In the genomic region with DNA sequence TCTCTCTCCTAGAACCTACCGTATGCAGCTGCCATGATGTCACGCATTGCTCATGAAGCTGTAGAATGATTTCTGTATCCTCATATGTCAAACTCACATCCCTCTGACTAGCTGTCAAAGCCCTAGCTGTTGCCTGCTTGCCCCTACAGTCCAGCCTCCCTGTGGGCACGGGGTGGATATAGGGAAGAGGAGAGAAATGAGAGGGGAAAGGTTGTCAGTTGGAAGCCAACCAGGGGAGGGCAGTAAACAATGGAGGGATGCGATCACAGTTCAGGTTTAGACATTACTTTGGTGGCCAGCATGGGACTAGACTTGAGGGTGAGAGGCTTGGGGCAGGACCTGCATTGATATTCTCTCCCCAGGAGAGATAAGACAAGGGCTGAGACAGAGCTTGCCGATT, we compare ENCODE assay signal across 35 cellular contexts. TPM values are rescaled to one million over a fixed set of nuclear protein-coding genes. Genes with fewer than 3 reads are reported as not detected.
DNase-seq lines count a peak whose midpoint lies in the region; ATAC-seq and TF ChIP-seq lines count a peak whose summit lies in the region.
"Had no signal": no experiment of that assay in that cellular context is flagged by ENCODE, and none has a peak within 500 bp of the region (broad histone marks: within the 10 kb centered on the region; RNA-seq: fewer than 3 reads in every experiment).

No MANE protein-coding gene starts in this region.

- H3K4me3 Mint-ChIP-seq in H9 (no peak overlapping the region), endothelial cell (ENCODE audit: unreplicated experiment) (no peak overlapping the region)
- H3K4me3 Mint-ChIP-seq: activated naive CD8-positive, alpha-beta T cell treated with anti-CD3 and anti-CD28 coated beads, Interleukin-2, amount 10 ng/mL, durations not matched to agents 7 days and 5 days; B cell; CD8-positive, alpha-beta memory T cell had no signal

- H3K4me3 ChIP-seq in A673 (ENCODE audit: low read depth, low read length, poor library complexity, severe bottlenecking): no peak overlapping the region
- no peak overlapping the region for H3K4me3 ChIP-seq in iPS-20b (ENCODE audit: low read length)
- H3K4me3 ChIP-seq: cardiac muscle cell, GM12878, SJSA1, stomach had no signal

- H3T11ph ChIP-seq in H9 (ENCODE audit: low read length): no peak overlapping the region

- H3K23ac ChIP-seq in H9 (ENCODE audit: insufficient read length, low read depth, low read length): no peak overlapping the region

- no peaks in the 10 kb centered on the region for H3K79me1 ChIP-seq in H9 (ENCODE audit: insufficient read depth, low read depth, low read length, poor library complexity, severe bottlenecking)

- H3K4me1 ChIP-seq in A673 (ENCODE audit: insufficient read depth, low read length, poor library complexity, severe bottlenecking) (peaks cover under 1% of the 10 kb centered on the region), H9 (ENCODE audit: insufficient read depth, low read length) (peaks cover 2% of the 10 kb centered on the region; the same call in 1 of the 2 replicates), iPS-20b (ENCODE audit: insufficient read depth, low read length) (peaks cover 26% of the 10 kb centered on the region)

- H2BK20ac ChIP-seq in H9 (ENCODE audit: low read depth, low read length, poor library complexity, severe bottlenecking): no peak overlapping the region

- no TSS peak for BruUV-seq in A673 (replicated peaks; lab: Mats Ljungman, UMichigan)

- H2BK12ac ChIP-seq in H9 (ENCODE audit: insufficient read length, low read depth, low read length): no peak overlapping the region

- POLR2A ChIA-PET in A673 (lab: Charles Lee; ENCODE audit: low non-redundant PET): no interaction called here

- H2BK15ac ChIP-seq in H9 (ENCODE audit: low read depth, low read length): no peak overlapping the region

- no peak overlapping the region for H2AFZ ChIP-seq in H9 (ENCODE audit: low read length)

- no peak overlapping the region for H4K5ac ChIP-seq in H9 (ENCODE audit: insufficient read length, low read depth, low read length)

- no peak overlapping the region for H3K4me2 ChIP-seq in H9 (ENCODE audit: insufficient read depth, insufficient read length, low read length)

- no peak overlapping the region for H4K8ac ChIP-seq in H9 (replicated peaks; ENCODE audit: insufficient read length, low read depth, low read length)

- no peak overlapping the region for H2BK120ac ChIP-seq in H9 (ENCODE audit: low read depth, low read length, poor library complexity, severe bottlenecking)

- no peak overlapping the region for H3K14ac ChIP-seq in H9 (ENCODE audit: insufficient read depth, low read length)

- DNase-seq in A673 (ENCODE audit: low spot score) (peak; percentile 11), H9 (peak; percentile 54), SK-N-DZ (ENCODE audit: low spot score) (peak; percentile 30), endothelial cell (ENCODE audit: low spot score) (no peak), sciatic nerve (ENCODE audit: low spot score) (no peak), middle frontal gyrus (ENCODE audit: extremely low spot score, low spot score) (no peak), RPMI8226 (no peak)
- DNase-seq: activated CD4-positive, alpha-beta T cell treated with anti-CD3 and anti-CD28 coated beads, Interleukin-2, amount 50 U/mL, for 48 hours; activated CD4-positive, CD25-positive, alpha-beta regulatory T cell treated with anti-CD3 and anti-CD28 coated beads, Interleukin-2, amount 50 U/mL, for 72 hours; activated gamma-delta T cell treated with Interleukin-2 at 50 U/mL for 16 hours; activated naive CD8-positive, alpha-beta T cell treated with anti-CD3 and anti-CD28 coated beads, Interleukin-2, amount 10 ng/mL, durations not matched to agents 7 days and 5 days; activated T-cell treated with anti-CD3 and anti-CD28 coated beads, Interleukin-2, amount 50 U/mL, for 48 hours; CD8-positive, alpha-beta memory T cell; DMS 273 treated with DMSO at 0.1 percent for 48 hours; hypothalamus; islet precursor cell; KG1; left ventricle myocardium inferior; mesenchymal stem cell; MM.1S; NCI-H1105 treated with DMSO at 0.1 percent for 48 hours; NCI-H2029; NCI-H226; NCI-H526 treated with DMSO at 0.1 percent for 48 hours; stimulated activated CD4-positive, alpha-beta T cell treated with anti-CD3 and anti-CD28 coated beads, Interleukin-4, amount 100 ng/mL, for 1 hour; stomach; T-helper 1 cell had no signal

- ATAC-seq in sciatic nerve: no peak
- ATAC-seq: GM12878, HCT116 had no signal

- H3K9me3 Mint-ChIP-seq in H9 (peaks cover 3% of the 10 kb centered on the region in 2 experiments; a peak in 2 of 5 replicates), endothelial cell (ENCODE audit: unreplicated experiment) (no peaks in the 10 kb centered on the region)
- H3K9me3 Mint-ChIP-seq: activated naive CD8-positive, alpha-beta T cell treated with anti-CD3 and anti-CD28 coated beads, Interleukin-2, amount 10 ng/mL, durations not matched to agents 7 days and 5 days had no signal

- H3K9ac ChIP-seq in H9 (ENCODE audit: extremely low read depth, insufficient read length, low read length) (no peak overlapping the region), iPS-20b (ENCODE audit: low read depth, low read length) (peak overlapping the region; percentile 86; the same call in 1 of the 2 replicates)

- peaks cover 4% of the 10 kb centered on the region for H3K23me2 ChIP-seq in H9 (ENCODE audit: insufficient read length, low read depth, low read length, poor library complexity, severe bottlenecking)

- no peak overlapping the region for H3K27ac Mint-ChIP-seq in H9
- H3K27ac Mint-ChIP-seq in endothelial cell (ENCODE audit: unreplicated experiment): no peak overlapping the region
- H3K27ac Mint-ChIP-seq: activated naive CD8-positive, alpha-beta T cell treated with anti-CD3 and anti-CD28 coated beads, Interleukin-2, amount 10 ng/mL, durations not matched to agents 7 days and 5 days; B cell; CD8-positive, alpha-beta memory T cell had no signal

- H3K27me3 ChIP-seq in A673 (replicated peaks; ENCODE audit: insufficient read depth, low read depth, low read length, poor library complexity) (peaks cover 5% of the 10 kb centered on the region), H9 (ENCODE audit: insufficient read depth, low read length) (no peaks in the 10 kb centered on the region), iPS-20b (ENCODE audit: insufficient read depth, low read length) (no peaks in the 10 kb centered on the region)
- H3K27me3 ChIP-seq: ascending aorta, cardiac muscle cell, SJSA1 had no signal

- peaks cover 0 to 3% (median 0%) of the 10 kb centered on the region in 3 experiments; a peak in 2 of 7 replicates for H3K36me3 Mint-ChIP-seq in H9 (ENCODE audit: insufficient read depth in 1 of 3, low read depth in 3 of 3)
- peaks cover 5% of the 10 kb centered on the region for H3K36me3 Mint-ChIP-seq in endothelial cell (ENCODE audit: low read depth, unreplicated experiment)

- no peak overlapping the region for H4K91ac ChIP-seq in H9 (ENCODE audit: insufficient read length, low read depth, low read length)

- H3K27me3 Mint-ChIP-seq in H9 (ENCODE audit: low read depth) (no peaks in the 10 kb centered on the region; the same call in 1 of the 2 replicates), endothelial cell (ENCODE audit: unreplicated experiment) (peaks cover 4% of the 10 kb centered on the region)

- no CpG with 5 or more reads among the region's 5 CpGs for WGBS in H9 (ENCODE audit: extremely low coverage, insufficient read length, low lambda C conversion rate)

- H3K4ac ChIP-seq in H9 (ENCODE audit: low read depth, low read length): no peak overlapping the region

- H3K79me2 ChIP-seq in H9 (ENCODE audit: insufficient read depth, low read length): peaks cover 16% of the 10 kb centered on the region; the same call in 1 of the 2 replicates

- H3K9me3 ChIP-seq in A673 (ENCODE audit: low read depth, low read length, poor library complexity, severe bottlenecking) (no peaks in the 10 kb centered on the region), H9 (ENCODE audit: control insufficient read depth, low read depth, low read length) (no peaks in the 10 kb centered on the region), iPS-20b (ENCODE audit: insufficient read depth, low read depth, low read length) (no peaks in the 10 kb centered on the region)
- H3K9me3 ChIP-seq: ascending aorta, left ventricle myocardium inferior, SJSA1, stomach had no signal

- intact Hi-C loops in A673 (cut with micrococcal nuclease; ENCODE audit: unreplicated experiment) (no loop called here), sciatic nerve (cut with DNase I) (no loop called here)

- CTCF ChIA-PET in A673 (lab: Charles Lee): no interaction called here

- TF ChIP-seq CTCF in A673 (conservative IDR thresholded peaks at IDR 0.05; ENCODE audit: low read depth, low read length) (0 out of 2 replicates have a peak, but pooled peaks have one; percentile 10), H9 (conservative IDR thresholded peaks at IDR 0.05) (peak; percentile 53; the same call in 2 of the 3 replicates), endothelial cell (IDR thresholded peaks at IDR 0.05; ENCODE audit: unreplicated experiment) (no peak)

- no peaks in the 10 kb centered on the region for H4K20me1 ChIP-seq in H9 (ENCODE audit: control insufficient read depth, insufficient read depth, insufficient read length)

- H3K56ac ChIP-seq in H9 (ENCODE audit: insufficient read length, low read depth, low read length): no peak overlapping the region

- H2BK5ac ChIP-seq in H9 (ENCODE audit: insufficient read length, low read length): no peak overlapping the region

- H3K4me1 Mint-ChIP-seq in H9 (peaks cover 20 to 22% of the 10 kb centered on the region in 2 experiments), endothelial cell (ENCODE audit: unreplicated experiment) (peaks cover 20% of the 10 kb centered on the region)

- no peak overlapping the region for H2AK5ac ChIP-seq in H9 (ENCODE audit: insufficient read length, low read length)

- H3K36me3 ChIP-seq in A673 (ENCODE audit: insufficient read depth, low read length, poor library complexity, severe bottlenecking): no peaks in the 10 kb centered on the region
- H3K36me3 ChIP-seq in iPS-20b (ENCODE audit: insufficient read depth, low read depth, low read length): no peaks in the 10 kb centered on the region
- H3K36me3 ChIP-seq: ascending aorta, cardiac muscle cell, left ventricle myocardium inferior, stomach had no signal

- H3K18ac ChIP-seq in H9 (ENCODE audit: insufficient read length, low read depth, low read length): no peak overlapping the region

- no peak overlapping the region for H3K27ac ChIP-seq in A673 (ENCODE audit: low read depth, low read length, poor library complexity, severe bottlenecking)
- no peak overlapping the region for H3K27ac ChIP-seq in H9 (ENCODE audit: insufficient read length, low read depth, low read length)
- H3K27ac ChIP-seq in iPS-20b (ENCODE audit: low read length): no peak overlapping the region
- H3K27ac ChIP-seq: ascending aorta, cardiac muscle cell, epithelial cell of prostate, left ventricle myocardium inferior, SJSA1, stomach had no signal

RNA-seq across cellular contexts. Expression of a gene that starts 1.7 kb away (rescaled TPM):
- total RNA-seq in A673 (2021) (103 TPM in 2 replicates), H9 (2021) (120 and 122 TPM in 2 replicates), endothelial cell (ENCODE audit: unreplicated experiment) (91.2 TPM), sciatic nerve (53.8 TPM)
- polyA plus RNA-seq in SK-N-DZ (2014; cell fraction: cytosol; rRNA removed): 64.2 and 89.8 TPM in 2 replicates
- polyA plus RNA-seq in SK-N-DZ (2014; cell fraction: nucleus; rRNA removed): 34.3 and 57.3 TPM in 2 replicates

Comparison
In these comparisons a context has a peak if more than half of its experiments do, and no peak if none do; other contexts are left out.
1. DNase-seq: peak in A673 (single experiment), H9 (single experiment) and SK-N-DZ (single experiment); none in endothelial cell (single experiment), sciatic nerve (single experiment), middle frontal gyrus (single experiment) and RPMI8226 (single experiment).